9 cellular contexts compared by ENCODE assay signal in genomic region chr10:125962200-125962599, GRCh38.
"Had no signal": no experiment of that assay in that cellular context is flagged by ENCODE, and none has a peak within 500 bp of the region (broad histone marks: within the 10 kb centered on the region; RNA-seq: fewer than 3 reads in every experiment).

No MANE protein-coding gene starts in this region.

- H3K4me3 ChIP-seq: GM23248, GM23338, HAP-1 had no signal

- FAIRE-seq: H1, H54 had no signal

- H3K4me3 Mint-ChIP-seq: GM23338, H9, HFFc6 had no signal

- H3K9ac ChIP-seq: GM23248 had no signal

- H3K4me1 Mint-ChIP-seq: GM23338 had no signal

- DNase-seq: GM23248, GOT3, H9, HCEC 1CT, HFFc6 had no signal

- H3K4me1 ChIP-seq: HAP-1 had no signal

- H3K36me3 ChIP-seq: HAP-1 had no signal

- H3K27ac ChIP-seq: GM23248 had no signal

- H3K9me3 Mint-ChIP-seq: GM23338, HFFc6 had no signal

- H3K9me3 ChIP-seq: HAP-1 had no signal

- H3K27ac Mint-ChIP-seq: GM23338, H9, HFFc6 had no signal
